In the genomic region with DNA sequence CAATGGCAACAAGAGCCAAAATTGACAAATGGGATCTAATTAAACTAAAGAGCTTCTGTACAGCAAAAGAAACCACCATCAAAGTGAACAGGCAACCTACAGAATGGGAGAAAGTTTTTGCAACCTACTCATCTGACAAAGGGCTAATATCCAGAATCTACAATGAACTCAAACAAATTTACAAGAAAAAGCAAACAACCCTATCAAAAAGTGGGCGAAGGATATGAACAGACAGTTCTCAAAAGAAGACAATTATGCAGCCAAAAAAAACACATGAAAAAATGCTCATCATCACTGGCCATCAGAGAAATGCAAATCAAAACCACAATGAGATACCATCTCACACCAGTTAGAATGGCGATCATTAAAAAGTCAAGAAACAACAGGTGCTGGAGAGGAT, we compare ENCODE assay signal across 9 cellular contexts. TPM values are rescaled to one million over a fixed set of nuclear protein-coding genes. Genes with fewer than 3 reads are reported as not detected.
"Had no signal": no experiment of that assay in that cellular context is flagged by ENCODE, and none has a peak within 500 bp of the region (broad histone marks: within the 10 kb centered on the region; RNA-seq: fewer than 3 reads in every experiment).

No MANE protein-coding gene starts in this region.

RNA-seq across cellular contexts. Expression of gene CD248, which starts 3.4 kb away (rescaled TPM):
- total RNA-seq: activated CD4-positive, alpha-beta memory T cell treated with anti-CD3 and anti-CD28 coated beads for 36 hours; activated T-helper 1 cell treated with anti-CD3 and anti-CD28 coated beads, Interleukin-12 subunit alpha, Interleukin-12 subunit beta, Interleukin-2, Interleukin-4 antibody, amounts not matched to agents 30 ng/mL and 10 ng/mL and 1 ng/mL, durations not matched to agents 14 hours and 24 hours and 36 hours; activated T-helper 17 cell treated with anti-CD3 and anti-CD28 coated beads, Interleukin-2, amount 50 U/mL, for 72 hours had no signal

RNA-seq across cellular contexts. Expression of gene TMEM151A, which starts 28.6 kb away (rescaled TPM):
- total RNA-seq: activated CD4-positive, alpha-beta memory T cell treated with anti-CD3 and anti-CD28 coated beads for 36 hours; activated CD4-positive, alpha-beta T cell treated with anti-CD3 and anti-CD28 coated beads for 36 hours; activated CD8-positive, alpha-beta memory T cell treated with anti-CD3 and anti-CD28 coated beads for 36 hours; activated naive CD4-positive, alpha-beta T cell treated with anti-CD3 and anti-CD28 coated beads for 36 hours; activated naive CD4-positive, alpha-beta T cell treated with anti-CD3 and anti-CD28 coated beads, Interleukin-2, amount 50 U/mL, for 72 hours; activated T-helper 1 cell treated with anti-CD3 and anti-CD28 coated beads, Interleukin-12 subunit alpha, Interleukin-12 subunit beta, Interleukin-2, Interleukin-4 antibody, amounts not matched to agents 30 ng/mL and 10 ng/mL and 1 ng/mL, durations not matched to agents 14 hours and 24 hours and 36 hours; activated T-helper 17 cell treated with anti-CD3 and anti-CD28 coated beads, Interleukin-2, amount 50 U/mL, for 72 hours; T-helper 2 cell treated with Interferon-gamma antibody and Interleukin-4, amounts not matched to agents 100 ng/mL and 5 ng/mL, for 36 hours had no signal
- polyA plus RNA-seq: aorta had no signal
